8 cellular contexts compared by ENCODE assay signal in genomic region chr11:128497057-128497957, GRCh38.
A peak's percentile ranks its signal among the peaks of the same experiment; 100 is the strongest.
DNase-seq lines count a peak whose midpoint lies in the region; ATAC-seq lines count a peak whose summit lies in the region.

No MANE protein-coding gene starts in this region.

- DNase-seq in Caki2 (ENCODE audit: low read depth), result peak; percentile 82
- peak; percentile 67 for DNase-seq in SW480 (ENCODE audit: low spot score)
- DNase-seq in fibroblast of gingiva (ENCODE audit: low read depth), result peak; percentile 97
- DNase-seq in renal cortical epithelial cell (ENCODE audit: low read depth), result peak; percentile 96
- DNase-seq in effector CD4-positive, alpha-beta T cell, result no peak
- DNase-seq in NCI-H524 (lab: John Stamatoyannopoulos, UW), result no peak

- in situ Hi-C loops in Caki2 (cut with HindIII; ENCODE audit: low pct_unique_long_range_greater_than_20kb, low sequenced_read_pairs), result no loop called here

- ATAC-seq in GM19324 (IDR thresholded peaks at IDR 0.05; ENCODE audit: low FRiP score, unreplicated experiment) (peak; percentile 48), HG03378 (IDR thresholded peaks at IDR 0.05; ENCODE audit: unreplicated experiment) (peak; percentile 81)

Comparison
In these comparisons a context has a peak if more than half of its experiments do, and no peak if none do; other contexts are left out.
1. DNase-seq: peak in Caki2 (single experiment), SW480 (single experiment), fibroblast of gingiva (single experiment) and renal cortical epithelial cell (single experiment); none in effector CD4-positive, alpha-beta T cell (single experiment) and NCI-H524 (0 of 2).